In genomic region chr1:2213576-2214505, GRCh38 we compare ENCODE assay signal across 10 cellular contexts. TPM values are rescaled to one million over a fixed set of nuclear protein-coding genes. Genes with fewer than 3 reads are reported as not detected.
A peak's percentile ranks its signal among the peaks of the same experiment; 100 is the strongest.
DNase-seq lines count a peak whose midpoint lies in the region; ATAC-seq and FAIRE-seq lines count a peak whose summit lies in the region.
"Had no signal": no experiment of that assay in that cellular context is flagged by ENCODE, and none has a peak within 500 bp of the region (broad histone marks: within the 10 kb centered on the region; RNA-seq: fewer than 3 reads in every experiment).

No MANE protein-coding gene starts in this region.

- H3K9me3 Mint-ChIP-seq in effector memory CD8-positive, alpha-beta T cell, result peaks cover 0 to under 1% of the 10 kb centered on the region in 2 donors

- in situ Hi-C loops in GM23248 (cut with MboI), result no loop called here

- H3K4me2 ChIP-seq in GM23248 (ENCODE audit: unreplicated experiment), result peak overlapping the region; percentile 79

- no peaks in the 10 kb centered on the region for H3K27me3 ChIP-seq in GM23248 (replicated peaks; ENCODE audit: insufficient read depth)
- no peaks in the 10 kb centered on the region for H3K27me3 ChIP-seq in small intestine (ENCODE audit: control insufficient read depth in 2 of 2, insufficient read depth in 2 of 2, low read length in 2 of 2)

- no peaks in the 10 kb centered on the region for H3K9me2 ChIP-seq in GM23248 (ENCODE audit: insufficient read depth)

- no peak for ATAC-seq in effector memory CD8-positive, alpha-beta T cell (replicated peaks)
- ATAC-seq in GM21619 (IDR thresholded peaks at IDR 0.05; ENCODE audit: unreplicated experiment) (no peak), GM18868 (IDR thresholded peaks at IDR 0.05; ENCODE audit: unreplicated experiment) (no peak)

- no peaks in the 10 kb centered on the region for H3K4me1 Mint-ChIP-seq in effector memory CD8-positive, alpha-beta T cell (ENCODE audit: low read depth in 2 of 2)

- 7 to 10% methylated on average over 17 to 24 of the region's 32 CpGs for WGBS in GM23248 (ENCODE audit: low coverage in 1 of 2, low lambda C conversion rate in 2 of 2, missing lambda C conversion rate in 2 of 2), 2 experiments
- 61 to 89% (median 70%) methylated on average over 18 to 32 of the region's 32 CpGs for whole genome bisulfite sequencing in small intestine, 3 donors

- H3K36me3 Mint-ChIP-seq in effector memory CD8-positive, alpha-beta T cell (ENCODE audit: insufficient read depth), result peaks cover 8% of the 10 kb centered on the region

- H3K27me3 Mint-ChIP-seq in effector memory CD8-positive, alpha-beta T cell, result no peaks in the 10 kb centered on the region

- peaks cover 20% of the 10 kb centered on the region; the same call in 1 of the 2 replicates for H3F3A ChIP-seq in GM23248 (ENCODE audit: insufficient read depth)

- DNase-seq in GM23248, result peak; percentile 95
- DNase-seq in left kidney (ENCODE audit: low read depth, low spot score), result peak; percentile 74
- no peak for DNase-seq in small intestine
- DNase-seq in effector memory CD8-positive, alpha-beta T cell, result no peak
- no peak for DNase-seq in effector CD4-positive, alpha-beta T cell
- DNase-seq: activated T-cell treated with anti-CD3 and anti-CD28 coated beads, Interleukin-2, amount 50 U/mL, for 48 hours; NCI-H510A had no signal

- FAIRE-seq in small intestine (lab: Jason Lieb, UNC), result no peak

- peak overlapping the region; percentile 74 for H2AFZ ChIP-seq in GM23248

- no peaks in the 10 kb centered on the region for H3K79me2 ChIP-seq in GM23248 (ENCODE audit: insufficient read depth)

- peak overlapping the region; percentile 55 for H3K4me3 ChIP-seq in GM23248
- no peak overlapping the region for H3K4me3 ChIP-seq in small intestine (ENCODE audit: low read depth in 1 of 2, low read length in 2 of 2)

- peak overlapping the region; percentile 96 for H3K27ac ChIP-seq in GM23248
- peak overlapping the region; percentile 96 for H3K27ac ChIP-seq in cingulate gyrus (ENCODE audit: low read depth, low read length)
- peak overlapping the region; percentile 66 to 96 for H3K27ac ChIP-seq in small intestine (ENCODE audit: low read depth in 1 of 2, low read length in 1 of 2)

- peak overlapping the region in 1 of 2 donors; percentile 4 for H3K4me3 Mint-ChIP-seq in effector memory CD8-positive, alpha-beta T cell

- H3K4me1 ChIP-seq in GM23248 (ENCODE audit: insufficient read depth) (peaks cover 31% of the 10 kb centered on the region), small intestine (ENCODE audit: control insufficient read depth in 2 of 2, insufficient read depth in 1 of 2, low read depth in 1 of 2, low read length in 1 of 2) (peaks cover 3 to 5% of the 10 kb centered on the region in 2 donors)

- peak overlapping the region in 1 of 2 donors; percentile 38 for H3K27ac Mint-ChIP-seq in effector memory CD8-positive, alpha-beta T cell

- H3K36me3 ChIP-seq in GM23248 (ENCODE audit: low read depth) (no peaks in the 10 kb centered on the region), small intestine (ENCODE audit: control insufficient read depth in 2 of 2, insufficient read depth in 2 of 2, low read length in 2 of 2) (no peaks in the 10 kb centered on the region)

- H3K9me3 ChIP-seq in GM23248 (ENCODE audit: low read depth), result no peaks in the 10 kb centered on the region
- no peaks in the 10 kb centered on the region for H3K9me3 ChIP-seq in small intestine (ENCODE audit: control insufficient read depth, low read depth)

- no peaks in the 10 kb centered on the region for H4K20me1 ChIP-seq in GM23248 (ENCODE audit: insufficient read depth)

- H3K9ac ChIP-seq in GM23248, result peak overlapping the region; percentile 92

RNA-seq across cellular contexts. Expression of gene SKI, which starts 14.3 kb away (rescaled TPM):
- total RNA-seq in GM23248 (2014; rRNA removed; shearing (Covaris generic)), result 23.1 and 26.8 TPM in 2 replicates
- polyA plus RNA-seq in GM23248 (2016; fragmentation: Nextera tagmentation; extraction: Ambion mirVana) (3.8 and 4.0 TPM in 2 replicates), small intestine (10 to 100 TPM in 1 of 3 donors, 1 to 10 TPM in 2; 4.2 to 17.8 (median 5.4) TPM)

RNA-seq across cellular contexts. Expression of gene FAAP20, which starts 19.3 kb away (rescaled TPM):
- total RNA-seq in GM23248 (2014; rRNA removed; shearing (Covaris generic)), result 33.4 and 34.5 TPM in 2 replicates
- polyA plus RNA-seq in GM23248 (2016; fragmentation: Nextera tagmentation; extraction: Ambion mirVana) (122 and 127 TPM in 2 replicates), small intestine (10 to 100 TPM; 20.6 to 51.4 (median 39.4) TPM)

Comparison
In these comparisons a context has a peak if more than half of its experiments do, and no peak if none do; other contexts are left out.
1. DNase-seq: peak in GM23248 (single experiment) and left kidney (single experiment); none in small intestine (single experiment), effector memory CD8-positive, alpha-beta T cell (0 of 3) and effector CD4-positive, alpha-beta T cell (single experiment).
2. Peak in every context shown above with its lines, with median percentiles within 50 percentile points of each other: H3K27ac ChIP-seq.